Comparison of ENCODE assay signal across 8 cellular contexts in the genomic region with DNA sequence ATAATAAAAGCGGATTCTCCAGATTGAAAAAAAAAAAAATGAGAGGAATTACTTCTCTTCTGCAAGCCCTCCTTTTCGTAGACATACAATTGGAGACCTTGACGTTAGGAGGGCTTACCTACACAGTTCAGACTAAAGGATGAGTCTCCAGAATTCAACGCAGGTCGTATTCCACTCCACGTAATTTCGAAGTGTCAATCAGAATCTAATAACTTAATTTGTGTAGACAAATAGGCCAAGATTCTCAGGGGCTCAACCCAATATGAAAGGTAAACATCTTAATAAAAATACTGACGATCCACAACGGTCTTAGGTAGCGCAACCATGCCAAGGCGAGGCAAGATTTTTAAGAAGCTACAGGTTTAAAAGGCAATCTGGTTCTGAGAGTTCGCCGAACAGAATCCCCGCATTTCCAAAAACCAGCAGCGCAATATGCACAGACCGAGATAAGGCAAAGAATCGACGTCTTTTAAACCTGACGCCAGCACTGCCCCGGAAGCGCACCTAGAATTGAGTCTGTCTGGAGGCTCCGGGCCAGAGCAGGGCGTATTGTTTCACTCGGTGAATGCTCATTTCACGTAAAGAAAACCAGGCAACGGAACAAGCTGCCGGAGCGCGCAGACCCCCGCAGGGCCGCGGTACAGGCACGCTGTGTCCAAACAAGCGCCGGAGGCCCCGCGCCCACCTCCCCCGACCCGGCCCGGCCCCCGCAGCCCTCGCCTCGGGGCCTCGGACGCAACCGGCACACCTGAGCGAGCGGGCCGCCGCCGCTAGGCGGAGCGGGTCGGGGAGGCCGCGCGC. TPM values are rescaled to one million over a fixed set of nuclear protein-coding genes. Genes with fewer than 3 reads are reported as not detected.
A peak's percentile ranks its signal among the peaks of the same experiment; 100 is the strongest.
DNase-seq lines count a peak whose midpoint lies in the region; ATAC-seq and TF ChIP-seq lines count a peak whose summit lies in the region.

No MANE protein-coding gene starts in this region.

- no peaks in the 10 kb centered on the region for H3K9me3 Mint-ChIP-seq in central memory CD8-positive, alpha-beta T cell

- H3K36me3 Mint-ChIP-seq in central memory CD8-positive, alpha-beta T cell (ENCODE audit: insufficient read depth), result peaks cover 16% of the 10 kb centered on the region

- no peaks in the 10 kb centered on the region for H3K36me3 ChIP-seq in left lung

- peak overlapping the region; percentile 90 to 92 for H3K27ac ChIP-seq in left lung

- H3K27ac Mint-ChIP-seq in central memory CD8-positive, alpha-beta T cell (ENCODE audit: low read depth), result peak overlapping the region; percentile 91

- ATAC-seq in GM19452 (IDR thresholded peaks at IDR 0.05; ENCODE audit: unreplicated experiment) (peak; percentile 42), HG03460 (IDR thresholded peaks at IDR 0.05; ENCODE audit: unreplicated experiment) (peak; percentile 38), left lung (peak; percentile 27)
- ATAC-seq in central memory CD8-positive, alpha-beta T cell (replicated peaks; ENCODE audit: extremely low read depth, poor library complexity, severe bottlenecking), result peak; percentile 72

- H3K27me3 Mint-ChIP-seq in central memory CD8-positive, alpha-beta T cell, result no peaks in the 10 kb centered on the region

- intact Hi-C loops in left lung (cut with DNase I), result no loop called here

- peak; percentile 63 for DNase-seq in G401 (ENCODE audit: low spot score)
- peak; percentile 20 for DNase-seq in SK-MEL-5 (ENCODE audit: low read depth, low spot score)
- peak; percentile 52 to 60 for DNase-seq in central memory CD8-positive, alpha-beta T cell (ENCODE audit: low spot score in 2 of 2)
- DNase-seq in left lung, result peak in 1 of 2 donors; percentile 46
- peak; percentile 19 to 26 for DNase-seq in stimulated activated CD8-positive, alpha-beta memory T cell treated with anti-CD3 and anti-CD28 coated beads, Interleukin-7, amount 100 ng/mL, for 1 hour (ENCODE audit: low read depth in 2 of 2)
- DNase-seq in GF-D8 (lab: John Stamatoyannopoulos, UW), result no peak

- no peaks in the 10 kb centered on the region for H3K27me3 ChIP-seq in left lung

- peaks cover 8 to 47% of the 10 kb centered on the region in 2 donors for H3K4me1 ChIP-seq in left lung

- peak overlapping the region; percentile 91 to 99 for H3K4me3 ChIP-seq in left lung

- peaks cover 27% of the 10 kb centered on the region for H3K4me1 Mint-ChIP-seq in central memory CD8-positive, alpha-beta T cell

- in situ Hi-C loops in G401 (cut with HindIII; ENCODE audit: low sequenced_read_pairs), result no loop called here
- in situ Hi-C loops in SK-MEL-5 (cut with HindIII; ENCODE audit: low pct_unique_long_range_greater_than_20kb, low sequenced_read_pairs), result no loop called here

- H3K9me3 ChIP-seq in left lung, result no peaks in the 10 kb centered on the region

- peak; percentile 24 to 37 for TF ChIP-seq CTCF in left lung (IDR thresholded peaks at IDR 0.05)

- H3K4me3 Mint-ChIP-seq in central memory CD8-positive, alpha-beta T cell, result peak overlapping the region; percentile 90

RNA-seq across cellular contexts. Expression of gene MBTPS1, which starts 0.6 kb away (rescaled TPM):
- total RNA-seq in G401 (2014; rRNA removed; shearing (Covaris generic)), result 52.5 and 70.6 TPM in 2 replicates
- total RNA-seq in SK-MEL-5 (2014; rRNA removed; shearing (Covaris generic)), result 48.7 and 52.3 TPM in 2 replicates
- 88.9 and 112 TPM in 2 replicates for polyA plus RNA-seq in SK-MEL-5 (2015; cell fraction: cytosol; rRNA removed)
- polyA plus RNA-seq in SK-MEL-5 (2015; cell fraction: nucleus; rRNA removed), result 90.3 and 122 TPM in 2 replicates
- 100 to 1,000 TPM in 1 of 2 donors, 10 to 100 TPM in 1; 86.4 to 102 TPM for total RNA-seq in left lung

RNA-seq across cellular contexts. Expression of gene HSDL1, which starts 28.9 kb away (rescaled TPM):
- 37.9 and 44.8 TPM in 2 replicates for total RNA-seq in G401 (2014; rRNA removed; shearing (Covaris generic))
- total RNA-seq in SK-MEL-5 (2014; rRNA removed; shearing (Covaris generic)), result 41.1 and 42.0 TPM in 2 replicates
- 19.6 and 26.9 TPM in 2 replicates for polyA plus RNA-seq in SK-MEL-5 (2015; cell fraction: cytosol; rRNA removed)
- polyA plus RNA-seq in SK-MEL-5 (2015; cell fraction: nucleus; rRNA removed), result 19.1 and 24.6 TPM in 2 replicates
- total RNA-seq in left lung, result 10 to 100 TPM; 26.0 to 27.8 TPM

RNA-seq across cellular contexts. Expression of gene DNAAF1, which starts 29.0 kb away (rescaled TPM):
- not detected in 2 replicates for total RNA-seq in G401 (2014; rRNA removed; shearing (Covaris generic))
- 0.16 and 0.63 TPM in 2 replicates for total RNA-seq in SK-MEL-5 (2014; rRNA removed; shearing (Covaris generic))
- polyA plus RNA-seq in SK-MEL-5 (2015; cell fraction: cytosol; rRNA removed), result not detected in 2 replicates
- 0.16 TPM in 1 of 2 replicates, not detected in the other for polyA plus RNA-seq in SK-MEL-5 (2015; cell fraction: nucleus; rRNA removed)
- 10 to 100 TPM in 1 of 2 donors, under 1 TPM in 1; 0.85 to 10.3 TPM for total RNA-seq in left lung
